9 cellular contexts compared by ENCODE assay signal in the genomic region with DNA sequence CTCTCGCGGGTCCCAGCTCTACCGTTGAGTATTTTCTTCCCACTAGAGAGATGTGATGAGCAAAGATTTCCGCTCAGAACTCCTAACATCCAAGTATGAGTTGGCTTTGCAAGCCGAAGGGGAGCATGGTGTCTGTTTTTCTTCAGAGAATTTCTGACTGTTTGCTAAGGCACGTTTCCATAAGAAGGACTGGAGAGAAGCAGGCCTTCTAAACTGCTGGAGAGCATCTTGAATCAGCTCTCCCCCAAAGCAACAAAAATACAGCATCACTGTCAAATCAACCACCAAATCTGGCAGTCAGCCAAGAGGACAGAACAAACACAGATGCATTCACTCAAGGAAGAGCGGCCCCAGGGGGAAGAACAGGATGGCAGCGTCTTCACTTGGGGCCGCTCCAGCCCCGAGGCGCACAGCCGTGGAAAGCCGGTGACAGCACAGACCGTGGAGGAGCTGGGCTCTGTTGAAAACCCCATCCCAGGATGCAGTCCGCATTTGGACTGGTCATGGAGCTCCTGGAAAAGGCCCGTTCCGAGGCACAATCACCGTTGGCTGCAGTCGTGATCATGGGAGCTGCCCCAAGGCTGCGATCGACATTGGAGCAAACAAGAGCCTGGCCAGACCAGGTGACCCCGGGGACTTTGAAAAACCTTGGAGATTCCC.
DNase-seq lines count a peak whose midpoint lies in the region; ATAC-seq and TF ChIP-seq lines count a peak whose summit lies in the region.
"Had no signal": no experiment of that assay in that cellular context is flagged by ENCODE, and none has a peak within 500 bp of the region (broad histone marks: within the 10 kb centered on the region; RNA-seq: fewer than 3 reads in every experiment).

No MANE protein-coding gene starts in this region.

- H3K9me3 Mint-ChIP-seq in activated CD8-positive, alpha-beta T cell treated with anti-CD3 and anti-CD28 coated beads for 36 hours = peaks cover 23% of the 10 kb centered on the region
- peaks cover 44% of the 10 kb centered on the region for H3K9me3 Mint-ChIP-seq in activated CD8-positive, alpha-beta T cell treated with anti-CD3 and anti-CD28 coated beads, Interleukin-2, amount 10 ng/mL, durations not matched to agents 7 days and 5 days (ENCODE audit: insufficient read depth)

- H3K27ac Mint-ChIP-seq in activated CD8-positive, alpha-beta T cell treated with anti-CD3 and anti-CD28 coated beads for 36 hours = no peak overlapping the region
- H3K27ac Mint-ChIP-seq in activated CD8-positive, alpha-beta T cell treated with anti-CD3 and anti-CD28 coated beads, Interleukin-2, amount 10 ng/mL, durations not matched to agents 7 days and 5 days = no peak overlapping the region

- no peak overlapping the region for H3K27ac ChIP-seq in tibial artery

- H3K9me3 ChIP-seq in tibial artery = peaks cover 0 to 10% (median 0%) of the 10 kb centered on the region in 3 donors

- peaks cover 6 to 37% (median 26%) of the 10 kb centered on the region in 3 donors for H3K36me3 ChIP-seq in tibial artery

- intact Hi-C loops in activated CD8-positive, alpha-beta T cell treated with anti-CD3 and anti-CD28 coated beads for 36 hours (cut with micrococcal nuclease) = no loop called here
- intact Hi-C loops in left cardiac atrium (cut with DNase I) = no loop called here
- intact Hi-C loops in tibial artery (cut with DNase I; ENCODE audit: low total_unique reads) = no loop called here

- POLR2A ChIA-PET in activated CD8-positive, alpha-beta T cell treated with anti-CD3 and anti-CD28 coated beads for 36 hours (lab: Charles Lee) = no interaction called here
- POLR2A ChIA-PET in activated CD8-positive, alpha-beta T cell treated with anti-CD3 and anti-CD28 coated beads, Interleukin-2, amount 10 ng/mL, durations not matched to agents 7 days and 5 days (lab: Charles Lee) = no interaction called here

- DNase-seq in activated CD8-positive, alpha-beta T cell treated with anti-CD3 and anti-CD28 coated beads for 36 hours = peak; percentile 1
- DNase-seq in activated CD8-positive, alpha-beta T cell treated with anti-CD3 and anti-CD28 coated beads, Interleukin-2, amount 10 ng/mL, durations not matched to agents 7 days and 5 days = no peak
- DNase-seq in NCI-H69 (lab: John Stamatoyannopoulos, UW) = peak; percentile 78
- DNase-seq in left cardiac atrium = no peak
- DNase-seq in tibial artery = peak; percentile 21 to 59
- DNase-seq in cerebellar nuclear complex (lab: John Stamatoyannopoulos, UW) = no peak

- no peak overlapping the region for H3K4me3 Mint-ChIP-seq in activated CD8-positive, alpha-beta T cell treated with anti-CD3 and anti-CD28 coated beads for 36 hours
- H3K4me3 Mint-ChIP-seq in activated CD8-positive, alpha-beta T cell treated with anti-CD3 and anti-CD28 coated beads, Interleukin-2, amount 10 ng/mL, durations not matched to agents 7 days and 5 days = no peak overlapping the region
- H3K4me3 Mint-ChIP-seq: activated naive CD4-positive, alpha-beta T cell treated with anti-CD3 and anti-CD28 coated beads, Interleukin-2, amount 50 U/mL, for 24 hours had no signal

- no peaks in the 10 kb centered on the region for H3K27me3 Mint-ChIP-seq in activated CD8-positive, alpha-beta T cell treated with anti-CD3 and anti-CD28 coated beads for 36 hours
- H3K27me3 Mint-ChIP-seq in activated CD8-positive, alpha-beta T cell treated with anti-CD3 and anti-CD28 coated beads, Interleukin-2, amount 10 ng/mL, durations not matched to agents 7 days and 5 days (ENCODE audit: low read depth) = no peaks in the 10 kb centered on the region
- H3K27me3 Mint-ChIP-seq: activated naive CD4-positive, alpha-beta T cell treated with anti-CD3 and anti-CD28 coated beads, Interleukin-2, amount 50 U/mL, for 24 hours had no signal

- H3K4me3 ChIP-seq in tibial artery = no peak overlapping the region

- no peak for ATAC-seq in activated CD8-positive, alpha-beta T cell treated with anti-CD3 and anti-CD28 coated beads for 36 hours
- ATAC-seq in activated CD8-positive, alpha-beta T cell treated with anti-CD3 and anti-CD28 coated beads, Interleukin-2, amount 10 ng/mL, durations not matched to agents 7 days and 5 days = no peak
- ATAC-seq in left cardiac atrium (peak; percentile 61 to 81), HG02588 (IDR thresholded peaks at IDR 0.05; ENCODE audit: unreplicated experiment) (no peak), HG03108 (IDR thresholded peaks at IDR 0.05; ENCODE audit: unreplicated experiment) (no peak)

- peaks cover 64% of the 10 kb centered on the region for H3K36me3 Mint-ChIP-seq in activated CD8-positive, alpha-beta T cell treated with anti-CD3 and anti-CD28 coated beads for 36 hours (ENCODE audit: low read depth)
- H3K36me3 Mint-ChIP-seq in activated CD8-positive, alpha-beta T cell treated with anti-CD3 and anti-CD28 coated beads, Interleukin-2, amount 10 ng/mL, durations not matched to agents 7 days and 5 days (ENCODE audit: low read depth) = peaks cover 41% of the 10 kb centered on the region

- CTCF ChIA-PET in activated CD8-positive, alpha-beta T cell treated with anti-CD3 and anti-CD28 coated beads for 36 hours (lab: Charles Lee) = no interaction called here
- CTCF ChIA-PET in activated CD8-positive, alpha-beta T cell treated with anti-CD3 and anti-CD28 coated beads, Interleukin-2, amount 10 ng/mL, durations not matched to agents 7 days and 5 days (lab: Charles Lee) = no interaction called here

- H3K4me1 Mint-ChIP-seq in activated CD8-positive, alpha-beta T cell treated with anti-CD3 and anti-CD28 coated beads for 36 hours (ENCODE audit: low read depth) = peaks cover 20% of the 10 kb centered on the region
- H3K4me1 Mint-ChIP-seq in activated CD8-positive, alpha-beta T cell treated with anti-CD3 and anti-CD28 coated beads, Interleukin-2, amount 10 ng/mL, durations not matched to agents 7 days and 5 days (ENCODE audit: low read depth) = peaks cover 10% of the 10 kb centered on the region

- no peak for TF ChIP-seq CTCF in activated CD8-positive, alpha-beta T cell treated with anti-CD3 and anti-CD28 coated beads for 36 hours (IDR thresholded peaks at IDR 0.05)
- no peak for TF ChIP-seq CTCF in tibial artery (IDR thresholded peaks at IDR 0.05)

- no peaks in the 10 kb centered on the region for H3K27me3 ChIP-seq in tibial artery

- no peaks in the 10 kb centered on the region for H3K4me1 ChIP-seq in tibial artery

Comparison
In these comparisons a context has a peak if more than half of its experiments do, and no peak if none do; other contexts are left out.
1. DNase-seq: peak in activated CD8-positive, alpha-beta T cell treated with anti-CD3 and anti-CD28 coated beads for 36 hours (single experiment), NCI-H69 (single experiment) and tibial artery (2 of 2); none in activated CD8-positive, alpha-beta T cell treated with anti-CD3 and anti-CD28 coated beads, Interleukin-2, amount 10 ng/mL, durations not matched to agents 7 days and 5 days (single experiment), left cardiac atrium (single experiment) and cerebellar nuclear complex (0 of 2).
2. ATAC-seq: peak in left cardiac atrium (2 of 2); none in activated CD8-positive, alpha-beta T cell treated with anti-CD3 and anti-CD28 coated beads for 36 hours (single experiment), activated CD8-positive, alpha-beta T cell treated with anti-CD3 and anti-CD28 coated beads, Interleukin-2, amount 10 ng/mL, durations not matched to agents 7 days and 5 days (single experiment), HG02588 (single experiment) and HG03108 (single experiment).